Comparison of ENCODE assay signal across 13 cellular contexts in the genomic region with DNA sequence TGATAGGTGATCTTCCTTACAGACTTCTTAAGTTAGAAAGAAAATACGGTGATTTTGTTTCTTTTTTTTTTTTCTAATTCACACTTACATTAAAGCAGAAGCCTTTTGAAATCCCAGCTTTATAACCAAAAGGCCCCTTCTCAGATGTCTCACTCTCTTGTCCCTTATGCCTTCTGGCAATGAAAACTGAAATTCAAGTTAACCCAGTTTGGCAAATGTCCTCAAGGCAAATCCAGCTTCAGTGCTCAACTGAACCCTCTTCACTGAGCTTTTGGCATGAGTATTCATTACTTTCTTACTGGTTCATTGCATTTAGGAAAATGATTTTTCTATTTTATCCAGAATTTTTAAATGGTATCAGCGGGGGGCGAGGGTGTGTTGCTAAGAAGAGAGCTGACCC. TPM values are rescaled to one million over a fixed set of nuclear protein-coding genes. Genes with fewer than 3 reads are reported as not detected.
A peak's percentile ranks its signal among the peaks of the same experiment; 100 is the strongest.
DNase-seq lines count a peak whose midpoint lies in the region; ATAC-seq and TF ChIP-seq lines count a peak whose summit lies in the region.
"Had no signal": no experiment of that assay in that cellular context is flagged by ENCODE, and none has a peak within 500 bp of the region (broad histone marks: within the 10 kb centered on the region; RNA-seq: fewer than 3 reads in every experiment).

No MANE protein-coding gene starts in this region.

- no peak overlapping the region for H2AFZ ChIP-seq in PC-3 (ENCODE audit: low read length)
- no peak overlapping the region for H2AFZ ChIP-seq in MM.1S (ENCODE audit: low read length)
- H2AFZ ChIP-seq: GM23248 had no signal

- H3K4me2 ChIP-seq in PC-3 (ENCODE audit: low read length) (no peak overlapping the region), MM.1S (ENCODE audit: low read depth, low read length) (no peak overlapping the region)
- H3K4me2 ChIP-seq: BLaER1 treated with 17β-estradiol and CSF1 and Interleukin-3, amounts not matched to agents 10 nM and 100 nM had no signal

- ATAC-seq in PC-3: no peak
- ATAC-seq: HCT116 had no signal

- no peak overlapping the region for H3K27ac Mint-ChIP-seq in activated CD4-positive, alpha-beta T cell treated with anti-CD3 and anti-CD28 coated beads, Interleukin-2, amount 10 ng/mL, durations not matched to agents 24 days and 14 days
- H3K27ac Mint-ChIP-seq in nephron progenitor cell (peak overlapping the region; percentile 8), endothelial cell (ENCODE audit: unreplicated experiment) (no peak overlapping the region)
- H3K27ac Mint-ChIP-seq: CD4-positive, CD25-positive, alpha-beta regulatory T cell had no signal

- POLR2A ChIA-PET in PC-3 (lab: Charles Lee; ENCODE audit: unreplicated experiment): no interaction called here

- intact Hi-C loops in activated CD4-positive, alpha-beta T cell treated with anti-CD3 and anti-CD28 coated beads, Interleukin-2, amount 10 ng/mL, durations not matched to agents 24 days and 14 days (cut with micrococcal nuclease): no loop called here
- intact Hi-C loops in PC-3 (cut with micrococcal nuclease): no loop called here
- intact Hi-C loops in transverse colon (cut with DNase I; ENCODE audit: low total_unique reads): no loop called here

- H3K36me3 Mint-ChIP-seq in activated CD4-positive, alpha-beta T cell treated with anti-CD3 and anti-CD28 coated beads, Interleukin-2, amount 10 ng/mL, durations not matched to agents 24 days and 14 days (ENCODE audit: low read depth): no peaks in the 10 kb centered on the region
- H3K36me3 Mint-ChIP-seq in nephron progenitor cell (ENCODE audit: low read depth) (peaks cover 82% of the 10 kb centered on the region), endothelial cell (ENCODE audit: low read depth, unreplicated experiment) (no peaks in the 10 kb centered on the region)
- H3K36me3 Mint-ChIP-seq: CD4-positive, CD25-positive, alpha-beta regulatory T cell had no signal

- H3K4me1 Mint-ChIP-seq in activated CD4-positive, alpha-beta T cell treated with anti-CD3 and anti-CD28 coated beads, Interleukin-2, amount 10 ng/mL, durations not matched to agents 24 days and 14 days: no peaks in the 10 kb centered on the region
- H3K4me1 Mint-ChIP-seq in nephron progenitor cell (peaks cover 8% of the 10 kb centered on the region), endothelial cell (ENCODE audit: unreplicated experiment) (no peaks in the 10 kb centered on the region)
- H3K4me1 Mint-ChIP-seq: CD4-positive, CD25-positive, alpha-beta regulatory T cell had no signal

- no peaks in the 10 kb centered on the region for H4K20me1 ChIP-seq in PC-3 (ENCODE audit: low read length)
- H4K20me1 ChIP-seq in MM.1S (ENCODE audit: insufficient read depth, low read length): no peaks in the 10 kb centered on the region
- H4K20me1 ChIP-seq: BLaER1 treated with 17β-estradiol and CSF1 and Interleukin-3, amounts not matched to agents 10 nM and 100 nM had no signal

- no peak overlapping the region for H3K4me3 ChIP-seq in PC-3 (ENCODE audit: low read length)
- no peak overlapping the region for H3K4me3 ChIP-seq in transverse colon
- no peak overlapping the region for H3K4me3 ChIP-seq in MM.1S (ENCODE audit: low read length)
- H3K4me3 ChIP-seq: BLaER1 treated with 17β-estradiol and CSF1 and Interleukin-3, amounts not matched to agents 10 nM and 100 nM; GM23248 had no signal

- TF ChIP-seq POLR2A in transverse colon (IDR thresholded peaks at IDR 0.05): no peak

- H3K27me3 ChIP-seq in PC-3 (ENCODE audit: low read length): no peaks in the 10 kb centered on the region
- no peaks in the 10 kb centered on the region for H3K27me3 ChIP-seq in transverse colon
- no peaks in the 10 kb centered on the region for H3K27me3 ChIP-seq in MM.1S (replicated peaks; ENCODE audit: insufficient read depth, low read length)
- H3K27me3 ChIP-seq: BLaER1 treated with 17β-estradiol and CSF1 and Interleukin-3, amounts not matched to agents 10 nM and 100 nM had no signal

- no peak for TF ChIP-seq EP300 in transverse colon (IDR thresholded peaks at IDR 0.05; ENCODE audit: low read depth)

- H3K4me3 Mint-ChIP-seq in activated CD4-positive, alpha-beta T cell treated with anti-CD3 and anti-CD28 coated beads, Interleukin-2, amount 10 ng/mL, durations not matched to agents 24 days and 14 days: no peak overlapping the region
- no peak overlapping the region for H3K4me3 Mint-ChIP-seq in nephron progenitor cell
- no peak overlapping the region for H3K4me3 Mint-ChIP-seq in endothelial cell (ENCODE audit: unreplicated experiment)
- H3K4me3 Mint-ChIP-seq: CD4-positive, CD25-positive, alpha-beta regulatory T cell had no signal

- no peaks in the 10 kb centered on the region for H3K79me2 ChIP-seq in PC-3 (ENCODE audit: low read length)
- H3K79me2 ChIP-seq in MM.1S (ENCODE audit: low read length): no peaks in the 10 kb centered on the region

- in situ Hi-C loops in transverse colon (cut with MboI; ENCODE audit: low pct_ligation_motif_present in 1 of 4, low pct_unique_long_range_greater_than_20kb in 1 of 4, low sequenced_read_pairs in 3 of 4): no loop called here

- 83 to 87% methylated on average over 2 to 3 of the region's 3 CpGs for WGBS in transverse colon (ENCODE audit: low coverage in 1 of 2), 2 donors

- H3K4me1 ChIP-seq in PC-3 (ENCODE audit: insufficient read depth, low read length) (peaks cover 13% of the 10 kb centered on the region), transverse colon (no peaks in the 10 kb centered on the region), MM.1S (ENCODE audit: low read length) (no peaks in the 10 kb centered on the region)
- H3K4me1 ChIP-seq: BLaER1 treated with 17β-estradiol and CSF1 and Interleukin-3, amounts not matched to agents 10 nM and 100 nM had no signal

- peaks cover 13% of the 10 kb centered on the region for H3K27me3 Mint-ChIP-seq in activated CD4-positive, alpha-beta T cell treated with anti-CD3 and anti-CD28 coated beads, Interleukin-2, amount 10 ng/mL, durations not matched to agents 24 days and 14 days
- peaks cover 7% of the 10 kb centered on the region for H3K27me3 Mint-ChIP-seq in nephron progenitor cell (ENCODE audit: low read depth, poor library complexity)
- no peaks in the 10 kb centered on the region for H3K27me3 Mint-ChIP-seq in endothelial cell (ENCODE audit: unreplicated experiment)

- H3K27ac ChIP-seq in PC-3 (ENCODE audit: low read length) (no peak overlapping the region), transverse colon (no peak overlapping the region), MM.1S (ENCODE audit: low read length) (no peak overlapping the region)
- H3K27ac ChIP-seq: BLaER1 treated with 17β-estradiol and CSF1 and Interleukin-3, amounts not matched to agents 10 nM and 100 nM; GM23248 had no signal

- H3K9me3 Mint-ChIP-seq in activated CD4-positive, alpha-beta T cell treated with anti-CD3 and anti-CD28 coated beads, Interleukin-2, amount 10 ng/mL, durations not matched to agents 24 days and 14 days: no peaks in the 10 kb centered on the region
- H3K9me3 Mint-ChIP-seq in nephron progenitor cell (peaks cover 46% of the 10 kb centered on the region), endothelial cell (ENCODE audit: unreplicated experiment) (no peaks in the 10 kb centered on the region)

- H3K9me3 ChIP-seq in PC-3 (ENCODE audit: low read length) (no peaks in the 10 kb centered on the region), transverse colon (no peaks in the 10 kb centered on the region), MM.1S (replicated peaks; ENCODE audit: insufficient read depth, low read length) (no peaks in the 10 kb centered on the region)

- H3K36me3 ChIP-seq in PC-3 (ENCODE audit: low read depth, low read length) (no peaks in the 10 kb centered on the region), transverse colon (no peaks in the 10 kb centered on the region), MM.1S (replicated peaks; ENCODE audit: insufficient read depth, low read length) (no peaks in the 10 kb centered on the region)
- H3K36me3 ChIP-seq: BLaER1 treated with 17β-estradiol and CSF1 and Interleukin-3, amounts not matched to agents 10 nM and 100 nM had no signal

- no peaks in the 10 kb centered on the region for H3K9me2 ChIP-seq in PC-3 (replicated peaks; ENCODE audit: low read length)
- H3K9me2 ChIP-seq in MM.1S (replicated peaks; ENCODE audit: insufficient read depth, low read length): no peaks in the 10 kb centered on the region

- CTCF ChIA-PET in PC-3 (lab: Charles Lee): no interaction called here

- BruUV-seq in PC-3 (replicated peaks; lab: Mats Ljungman, UMichigan): no TSS peak

- no peak for TF ChIP-seq CTCF in PC-3 (conservative IDR thresholded peaks at IDR 0.05; ENCODE audit: low read depth, low read length)
- no peak for TF ChIP-seq CTCF in nephron progenitor cell (IDR thresholded peaks at IDR 0.05)
- no peak for TF ChIP-seq CTCF in transverse colon (IDR thresholded peaks at IDR 0.05)
- TF ChIP-seq CTCF in endothelial cell (IDR thresholded peaks at IDR 0.05; ENCODE audit: unreplicated experiment): no peak
- TF ChIP-seq CTCF in MM.1S (IDR thresholded peaks at IDR 0.05; ENCODE audit: low read length): no peak

- H3F3A ChIP-seq in PC-3 (ENCODE audit: low read length, unreplicated experiment) (no peaks in the 10 kb centered on the region), MM.1S (ENCODE audit: insufficient read depth, low read length) (no peaks in the 10 kb centered on the region)

- no peak overlapping the region for H3K9ac ChIP-seq in PC-3 (ENCODE audit: low read length)
- H3K9ac ChIP-seq in MM.1S (ENCODE audit: low read length): no peak overlapping the region
- H3K9ac ChIP-seq: BLaER1 treated with 17β-estradiol and CSF1 and Interleukin-3, amounts not matched to agents 10 nM and 100 nM; GM23248 had no signal

- peak; percentile 19 for DNase-seq in activated CD4-positive, alpha-beta T cell treated with anti-CD3 and anti-CD28 coated beads, Interleukin-2, amount 10 ng/mL, durations not matched to agents 24 days and 14 days
- no peak for DNase-seq in activated CD4-positive, alpha-beta T cell treated with anti-CD3 and anti-CD28 coated beads for 4 hours
- DNase-seq in PC-3: peak; percentile 68
- DNase-seq in nephron progenitor cell: no peak
- no peak for DNase-seq in transverse colon
- no peak for DNase-seq in endothelial cell (ENCODE audit: low spot score)
- DNase-seq in MM.1S: no peak
- DNase-seq: ACHN; CD4-positive, CD25-positive, alpha-beta regulatory T cell; DMS53; GM23248 had no signal

RNA-seq across cellular contexts. Expression of gene PLCH1, which starts 17.0 kb away (rescaled TPM):
- total RNA-seq in activated CD4-positive, alpha-beta T cell treated with anti-CD3 and anti-CD28 coated beads, Interleukin-2, amount 10 ng/mL, durations not matched to agents 24 days and 14 days: 0.38 TPM in 1 of 2 replicates, not detected in the other
- total RNA-seq in PC-3 (2014; rRNA removed) (4.1 and 4.5 TPM in 2 replicates), transverse colon (10 to 100 TPM in 1 of 4 donors, 1 to 10 TPM in 3; 8.2 to 33.4 (median 8.5) TPM), endothelial cell (ENCODE audit: unreplicated experiment) (20.9 TPM)
- total RNA-seq: GM23248 had no signal

Comparison
In these comparisons a context has a peak if more than half of its experiments do, and no peak if none do; other contexts are left out.
1. DNase-seq: peak in activated CD4-positive, alpha-beta T cell treated with anti-CD3 and anti-CD28 coated beads, Interleukin-2, amount 10 ng/mL, durations not matched to agents 24 days and 14 days (single experiment) and PC-3 (single experiment); none in activated CD4-positive, alpha-beta T cell treated with anti-CD3 and anti-CD28 coated beads for 4 hours (0 of 2), nephron progenitor cell (single experiment), transverse colon (single experiment), endothelial cell (single experiment) and MM.1S (single experiment).